1 cellular context compared by ENCODE assay signal in genomic region chr6:109490708-109491107, GRCh38.
TF ChIP-seq lines count a peak whose summit lies in the region.

No MANE protein-coding gene starts in this region.

TF ChIP-seq in GM12878, 131 proteins besides CTCF, POLR2A, EP300 and RAD21:
- TF ChIP-seq RB1 (IDR thresholded peaks at IDR 0.05; ENCODE audit: borderline replicate concordance) (no peak), FOXM1 (IDR thresholded peaks at IDR 0.05; ENCODE audit: low read depth, low read length) (no peak), FOXK2 (IDR thresholded peaks at IDR 0.05) (no peak), HSF1 (IDR thresholded peaks at IDR 0.05; ENCODE audit: low read depth, low read length) (no peak), RAD51 (IDR thresholded peaks at IDR 0.05) (no peak), BHLHE40 (IDR thresholded peaks at IDR 0.05; ENCODE audit: borderline replicate concordance in 1 of 2, low read depth in 2 of 2, low read length in 1 of 2) (no peak), RCOR1 (conservative IDR thresholded peaks at IDR 0.05; ENCODE audit: low read depth, low read length) (no peak), POLR2AphosphoS2 (IDR thresholded peaks at IDR 0.05; ENCODE audit: low read depth, low read length) (no peak), STAT3 (IDR thresholded peaks at IDR 0.05; ENCODE audit: low read depth, low read length) (no peak), MAX (IDR thresholded peaks at IDR 0.05; ENCODE audit: low read depth, low read length) (no peak), ZBED1 (IDR thresholded peaks at IDR 0.05; ENCODE audit: borderline replicate concordance) (no peak), RELB (IDR thresholded peaks at IDR 0.05; ENCODE audit: low read depth) (no peak), TCF12 (IDR thresholded peaks at IDR 0.05; ENCODE audit: low read depth, low read length) (no peak), DPF2 (IDR thresholded peaks at IDR 0.05) (no peak), ETV6 (conservative IDR thresholded peaks at IDR 0.05 in 1 of 2, IDR thresholded peaks at IDR 0.05 in 1 of 2; ENCODE audit: borderline replicate concordance in 1 of 2, low read depth in 1 of 2) (no peak), SREBF1 (IDR thresholded peaks at IDR 0.05; ENCODE audit: low read length) (no peak), TCF3 (IDR thresholded peaks at IDR 0.05; ENCODE audit: borderline replicate concordance, insufficient read depth, low read depth, low read length) (no peak), MEF2B (IDR thresholded peaks at IDR 0.05; ENCODE audit: partially characterized antibody, poor library complexity, severe bottlenecking) (no peak)
- TF ChIP-seq, protein P1, sequence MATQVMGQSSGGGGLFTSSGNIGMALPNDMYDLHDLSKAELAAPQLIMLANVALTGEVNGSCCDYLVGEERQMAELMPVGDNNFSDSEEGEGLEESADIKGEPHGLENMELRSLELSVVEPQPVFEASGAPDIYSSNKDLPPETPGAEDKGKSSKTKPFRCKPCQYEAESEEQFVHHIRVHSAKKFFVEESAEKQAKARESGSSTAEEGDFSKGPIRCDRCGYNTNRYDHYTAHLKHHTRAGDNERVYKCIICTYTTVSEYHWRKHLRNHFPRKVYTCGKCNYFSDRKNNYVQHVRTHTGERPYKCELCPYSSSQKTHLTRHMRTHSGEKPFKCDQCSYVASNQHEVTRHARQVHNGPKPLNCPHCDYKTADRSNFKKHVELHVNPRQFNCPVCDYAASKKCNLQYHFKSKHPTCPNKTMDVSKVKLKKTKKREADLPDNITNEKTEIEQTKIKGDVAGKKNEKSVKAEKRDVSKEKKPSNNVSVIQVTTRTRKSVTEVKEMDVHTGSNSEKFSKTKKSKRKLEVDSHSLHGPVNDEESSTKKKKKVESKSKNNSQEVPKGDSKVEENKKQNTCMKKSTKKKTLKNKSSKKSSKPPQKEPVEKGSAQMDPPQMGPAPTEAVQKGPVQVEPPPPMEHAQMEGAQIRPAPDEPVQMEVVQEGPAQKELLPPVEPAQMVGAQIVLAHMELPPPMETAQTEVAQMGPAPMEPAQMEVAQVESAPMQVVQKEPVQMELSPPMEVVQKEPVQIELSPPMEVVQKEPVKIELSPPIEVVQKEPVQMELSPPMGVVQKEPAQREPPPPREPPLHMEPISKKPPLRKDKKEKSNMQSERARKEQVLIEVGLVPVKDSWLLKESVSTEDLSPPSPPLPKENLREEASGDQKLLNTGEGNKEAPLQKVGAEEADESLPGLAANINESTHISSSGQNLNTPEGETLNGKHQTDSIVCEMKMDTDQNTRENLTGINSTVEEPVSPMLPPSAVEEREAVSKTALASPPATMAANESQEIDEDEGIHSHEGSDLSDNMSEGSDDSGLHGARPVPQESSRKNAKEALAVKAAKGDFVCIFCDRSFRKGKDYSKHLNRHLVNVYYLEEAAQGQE (IDR thresholded peaks at IDR 0.05; ENCODE audit: low read depth, low read length) = no peak
